Comparison of ENCODE assay signal across 9 cellular contexts in the genomic region with DNA sequence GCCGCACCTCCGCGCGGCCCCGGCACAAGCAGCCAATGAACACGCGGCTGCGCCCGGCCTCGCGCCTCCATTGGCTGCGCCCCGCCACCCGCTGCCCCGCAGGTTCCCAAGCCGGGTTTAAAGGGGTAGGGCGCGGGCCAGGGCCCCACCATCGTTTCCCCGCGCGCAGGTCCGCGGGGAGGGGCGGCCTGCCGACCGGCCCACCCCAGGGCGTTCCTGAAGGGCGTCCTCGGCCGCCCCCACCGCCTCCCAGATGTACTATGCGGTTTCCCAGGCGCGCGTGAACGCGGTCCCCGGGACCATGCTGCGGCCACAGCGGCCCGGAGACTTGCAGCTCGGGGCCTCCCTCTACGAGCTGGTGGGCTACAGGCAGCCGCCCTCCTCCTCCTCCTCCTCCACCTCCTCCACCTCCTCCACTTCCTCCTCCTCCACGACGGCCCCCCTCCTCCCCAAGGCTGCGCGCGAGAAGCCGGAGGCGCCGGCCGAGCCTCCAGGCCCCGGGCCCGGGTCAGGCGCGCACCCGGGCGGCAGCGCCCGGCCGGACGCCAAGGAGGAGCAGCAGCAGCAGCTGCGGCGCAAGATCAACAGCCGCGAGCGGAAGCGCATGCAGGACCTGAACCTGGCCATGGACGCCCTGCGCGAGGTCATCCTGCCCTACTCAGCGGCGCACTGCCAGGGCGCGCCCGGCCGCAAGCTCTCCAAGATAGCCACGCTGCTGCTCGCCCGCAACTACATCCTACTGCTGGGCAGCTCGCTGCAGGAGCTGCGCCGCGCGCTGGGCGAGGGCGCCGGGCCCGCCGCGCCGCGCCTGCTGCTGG. TPM values are rescaled to one million over a fixed set of nuclear protein-coding genes. Genes with fewer than 3 reads are reported as not detected.
DNase-seq lines count a peak whose midpoint lies in the region; ATAC-seq and TF ChIP-seq lines count a peak whose summit lies in the region.
"Had no signal": no experiment of that assay in that cellular context is flagged by ENCODE, and none has a peak within 500 bp of the region (broad histone marks: within the 10 kb centered on the region; RNA-seq: fewer than 3 reads in every experiment).

A gene with protein sequence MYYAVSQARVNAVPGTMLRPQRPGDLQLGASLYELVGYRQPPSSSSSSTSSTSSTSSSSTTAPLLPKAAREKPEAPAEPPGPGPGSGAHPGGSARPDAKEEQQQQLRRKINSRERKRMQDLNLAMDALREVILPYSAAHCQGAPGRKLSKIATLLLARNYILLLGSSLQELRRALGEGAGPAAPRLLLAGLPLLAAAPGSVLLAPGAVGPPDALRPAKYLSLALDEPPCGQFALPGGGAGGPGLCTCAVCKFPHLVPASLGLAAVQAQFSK (plus strand): TSS at position 148 of the 818 bp plus-strand sequence. CDS start 106 bp downstream, at position 254.

- H3K4me3 Mint-ChIP-seq in T-helper 17 cell = peak within 1 kb of the TSS; percentile 83
- peak within 1 kb of the TSS; percentile 59 for H3K4me3 Mint-ChIP-seq in stimulated activated memory B cell treated with anti-CD40 and anti-IgM and Interleukin-4, amounts not matched to agents 10 μg/mL and 1 μg/mL and 100 μg/mL, for 72 hours

- peaks cover 10% of the 10 kb centered on the region for H3K4me1 Mint-ChIP-seq in T-helper 17 cell
- peaks cover 13% of the 10 kb centered on the region for H3K4me1 Mint-ChIP-seq in stimulated activated memory B cell treated with anti-CD40 and anti-IgM and Interleukin-4, amounts not matched to agents 10 μg/mL and 1 μg/mL and 100 μg/mL, for 72 hours

- DNase-seq in DMS 273 (lab: John Stamatoyannopoulos, UW; ENCODE audit: unreplicated experiment) (peak; percentile 95), T-helper 17 cell (no peak), colonic mucosa (peak; percentile 22), lower lobe of right lung (peak; percentile 73), A172 (ENCODE audit: low spot score) (no peak)

- H3K27me3 ChIP-seq in HUES64 (ENCODE audit: insufficient read depth, low read length) (peaks cover 100% of the 10 kb centered on the region), colonic mucosa (peaks cover 58% of the 10 kb centered on the region), lower lobe of right lung (ENCODE audit: low read depth) (peaks cover 86% of the 10 kb centered on the region)

- intact Hi-C loops in colonic mucosa (cut with DNase I) = no loop called here
- intact Hi-C loops in lower lobe of right lung (cut with DNase I) = no loop called here

- peaks cover 3% of the 10 kb centered on the region for H3K36me3 Mint-ChIP-seq in T-helper 17 cell (ENCODE audit: low read depth)
- H3K36me3 Mint-ChIP-seq in stimulated activated memory B cell treated with anti-CD40 and anti-IgM and Interleukin-4, amounts not matched to agents 10 μg/mL and 1 μg/mL and 100 μg/mL, for 72 hours = no peaks in the 10 kb centered on the region

- H3K27me3 Mint-ChIP-seq in T-helper 17 cell = peaks cover 67% of the 10 kb centered on the region
- H3K27me3 Mint-ChIP-seq in stimulated activated memory B cell treated with anti-CD40 and anti-IgM and Interleukin-4, amounts not matched to agents 10 μg/mL and 1 μg/mL and 100 μg/mL, for 72 hours = peaks cover 70% of the 10 kb centered on the region

- TF ChIP-seq CTCF in colonic mucosa (IDR thresholded peaks at IDR 0.05) (no peak), lower lobe of right lung (IDR thresholded peaks at IDR 0.05) (no peak)

- H3K4me3 ChIP-seq in HUES64 (ENCODE audit: low read length) = peak within 1 kb of the TSS; percentile 49
- peak within 1 kb of the TSS; percentile 28 for H3K4me3 ChIP-seq in colonic mucosa
- peak within 1 kb of the TSS; percentile 53 for H3K4me3 ChIP-seq in lower lobe of right lung

- no peaks in the 10 kb centered on the region for H3K36me3 ChIP-seq in HUES64 (ENCODE audit: insufficient read depth, low read length)
- H3K36me3 ChIP-seq in colonic mucosa = no peaks in the 10 kb centered on the region
- H3K36me3 ChIP-seq in lower lobe of right lung = no peaks in the 10 kb centered on the region

- no peak within 1 kb of the TSS for H3K27ac Mint-ChIP-seq in T-helper 17 cell
- H3K27ac Mint-ChIP-seq in stimulated activated memory B cell treated with anti-CD40 and anti-IgM and Interleukin-4, amounts not matched to agents 10 μg/mL and 1 μg/mL and 100 μg/mL, for 72 hours = no peak within 1 kb of the TSS

- under 1% methylated on average over 95 of the region's 95 CpGs for WGBS in HUES64

- H3K9ac ChIP-seq in HUES64 (ENCODE audit: low read depth, low read length) (no peak within 1 kb of the TSS), colonic mucosa (ENCODE audit: low read depth in 2 of 2, low read length in 2 of 2) (no peak within 1 kb of the TSS)

- H3K9me3 Mint-ChIP-seq in stimulated activated memory B cell treated with anti-CD40 and anti-IgM and Interleukin-4, amounts not matched to agents 10 μg/mL and 1 μg/mL and 100 μg/mL, for 72 hours = no peaks in the 10 kb centered on the region

- H3K4me1 ChIP-seq in HUES64 (ENCODE audit: insufficient read depth, low read length) = peaks cover 25% of the 10 kb centered on the region
- peaks cover 7% of the 10 kb centered on the region for H3K4me1 ChIP-seq in colonic mucosa
- H3K4me1 ChIP-seq in lower lobe of right lung = peaks cover 25% of the 10 kb centered on the region

- ATAC-seq in T-helper 17 cell (peak; percentile 75), lower lobe of right lung (peak; percentile 83 to 90), GM19397 (IDR thresholded peaks at IDR 0.05; ENCODE audit: unreplicated experiment) (no peak)
- ATAC-seq in stimulated activated memory B cell treated with anti-CD40 and anti-IgM and Interleukin-4, amounts not matched to agents 10 μg/mL and 1 μg/mL and 100 μg/mL, for 72 hours = no peak

- H3K27ac ChIP-seq in HUES64 (ENCODE audit: low read depth, low read length) (no peak within 1 kb of the TSS), colonic mucosa (no peak within 1 kb of the TSS), lower lobe of right lung (no peak within 1 kb of the TSS)

- 0 out of 2 replicates have a peak, but pooled peaks cover 7% of the 10 kb centered on the region for H3K9me3 ChIP-seq in HUES64 (ENCODE audit: insufficient read depth, low read depth, low read length)
- H3K9me3 ChIP-seq in T-helper 17 cell (ENCODE audit: control insufficient read depth, low read length, poor library complexity, severe bottlenecking) = no peaks in the 10 kb centered on the region
- no peaks in the 10 kb centered on the region for H3K9me3 ChIP-seq in colonic mucosa
- H3K9me3 ChIP-seq in lower lobe of right lung = no peaks in the 10 kb centered on the region

RNA-seq across cellular contexts. Expression of the gene that starts here (rescaled TPM):
- 0.25 TPM for polyA plus RNA-seq in HUES64 (2013, experiment 1 of 2)
- 0.57 TPM for polyA plus RNA-seq in HUES64 (2013, experiment 2 of 2)
- under 1 TPM in 1 of 2 donors, not detected in 1; 0.50 TPM for total RNA-seq in T-helper 17 cell
- total RNA-seq in colonic mucosa = not detected
- 0.59 TPM for total RNA-seq in lower lobe of right lung
- total RNA-seq in A172 (2014; rRNA removed; shearing (Covaris generic)) = not detected in 2 replicates
- total RNA-seq: kidney epithelial cell had no signal

Comparison
In these comparisons a context has a peak if more than half of its experiments do, and no peak if none do; other contexts are left out.
1. Peak in ATAC-seq in T-helper 17 cell; RNA of the gene not detected or under 1 TPM.
2. Peak in DNase-seq and H3K4me3 ChIP-seq in colonic mucosa; RNA of the gene not detected or under 1 TPM.
3. Peak in DNase-seq, ATAC-seq and H3K4me3 ChIP-seq in lower lobe of right lung; RNA of the gene not detected or under 1 TPM.